In genomic region chr21:29074007-29074376, GRCh38 we compare ENCODE assay signal across 6 cellular contexts. TPM values are rescaled to one million over a fixed set of nuclear protein-coding genes. Genes with fewer than 3 reads are reported as not detected.
A peak's percentile ranks its signal among the peaks of the same experiment; 100 is the strongest.
DNase-seq lines count a peak whose midpoint lies in the region; ATAC-seq and TF ChIP-seq lines count a peak whose summit lies in the region.

No MANE protein-coding gene starts in this region.

- H3K36me3 ChIP-seq in GM23248 (ENCODE audit: low read depth), result peaks cover 11% of the 10 kb centered on the region
- H3K36me3 ChIP-seq in lower lobe of right lung, result peaks cover 16% of the 10 kb centered on the region

- peaks cover 19% of the 10 kb centered on the region for H3K36me3 Mint-ChIP-seq in activated CD4-positive, alpha-beta memory T cell treated with anti-CD3 and anti-CD28 coated beads for 36 hours

- H4K20me1 ChIP-seq in GM23248 (ENCODE audit: insufficient read depth), result peaks cover 20% of the 10 kb centered on the region

- TF ChIP-seq CTCF in 22Rv1 (IDR thresholded peaks at IDR 0.05), result no peak
- TF ChIP-seq CTCF in lower lobe of right lung (IDR thresholded peaks at IDR 0.05), result no peak

- H3K9me3 Mint-ChIP-seq in activated CD4-positive, alpha-beta memory T cell treated with anti-CD3 and anti-CD28 coated beads for 36 hours, result no peaks in the 10 kb centered on the region

- POLR2A ChIA-PET in activated CD4-positive, alpha-beta memory T cell treated with anti-CD3 and anti-CD28 coated beads for 36 hours (lab: Charles Lee), result interaction anchor here (0.6 to 1.6 kb wide), 12 partner anchors 8 to 297 kb away, joined by 3 to 20 read pairs (median 3); partner anchors contain the start of genes LTN1, RWDD2B and USP16

- in situ Hi-C loops in GM23248 (cut with MboI), result no loop called here

- peaks cover 54% of the 10 kb centered on the region for H3K4me1 Mint-ChIP-seq in activated CD4-positive, alpha-beta memory T cell treated with anti-CD3 and anti-CD28 coated beads for 36 hours (ENCODE audit: low read depth)

- intact Hi-C loops in activated CD4-positive, alpha-beta memory T cell treated with anti-CD3 and anti-CD28 coated beads for 36 hours (cut with micrococcal nuclease), result loop anchor here (5.0 kb wide), 1 partner anchor 242 kb away; no protein-coding TSS in a partner anchor
- intact Hi-C loops in lower lobe of right lung (cut with DNase I), result no loop called here

- H3K79me2 ChIP-seq in GM23248 (ENCODE audit: insufficient read depth), result peaks cover 44% of the 10 kb centered on the region

- H3F3A ChIP-seq in GM23248 (ENCODE audit: insufficient read depth), result peaks cover 13% of the 10 kb centered on the region

- H3K4me3 ChIP-seq in GM23248 (peak overlapping the region; percentile 97), lower lobe of right lung (peak overlapping the region; percentile 93)

- 7% methylated on average over 9 of the region's 9 CpGs for WGBS in GM23248 (ENCODE audit: low coverage in 1 of 2, low lambda C conversion rate in 2 of 2, missing lambda C conversion rate in 2 of 2), 2 experiments

- H3K9ac ChIP-seq in GM23248, result peak overlapping the region; percentile 98

- H3K9me3 ChIP-seq in GM23248 (ENCODE audit: low read depth) (no peaks in the 10 kb centered on the region), lower lobe of right lung (no peaks in the 10 kb centered on the region)

- peak overlapping the region; percentile 96 for H3K4me3 Mint-ChIP-seq in activated CD4-positive, alpha-beta memory T cell treated with anti-CD3 and anti-CD28 coated beads for 36 hours

- no peak for DNase-seq in GM23248
- DNase-seq in activated CD4-positive, alpha-beta memory T cell treated with anti-CD3 and anti-CD28 coated beads for 36 hours, result no peak
- DNase-seq in lower lobe of right lung, result no peak
- DNase-seq in GDM1 (lab: John Stamatoyannopoulos, UW), result no peak
- DNase-seq in pons (ENCODE audit: low spot score), result no peak

- H3K27ac Mint-ChIP-seq in activated CD4-positive, alpha-beta memory T cell treated with anti-CD3 and anti-CD28 coated beads for 36 hours, result peak overlapping the region; percentile 97

- H3K27me3 ChIP-seq in GM23248 (replicated peaks; ENCODE audit: insufficient read depth), result no peaks in the 10 kb centered on the region
- no peaks in the 10 kb centered on the region for H3K27me3 ChIP-seq in lower lobe of right lung (ENCODE audit: low read depth)

- peak; percentile 33 to 35 for ATAC-seq in lower lobe of right lung

- H2AFZ ChIP-seq in GM23248, result peak overlapping the region; percentile 97

- no peaks in the 10 kb centered on the region for H3K9me2 ChIP-seq in GM23248 (ENCODE audit: insufficient read depth)

- H3K27ac ChIP-seq in 22Rv1 (peak overlapping the region; percentile 87), GM23248 (peak overlapping the region; percentile 84), lower lobe of right lung (peak overlapping the region; percentile 89)

- CTCF ChIA-PET in activated CD4-positive, alpha-beta memory T cell treated with anti-CD3 and anti-CD28 coated beads for 36 hours (lab: Charles Lee), result interaction anchor here (1.1 to 2.5 kb wide), 7 partner anchors 14 to 298 kb away, joined by 3 to 11 read pairs (median 5); partner anchors contain the start of genes BACH1, LTN1 and USP16

- H3K4me1 ChIP-seq in GM23248 (ENCODE audit: insufficient read depth), result peaks cover 25% of the 10 kb centered on the region
- peaks cover 29% of the 10 kb centered on the region for H3K4me1 ChIP-seq in lower lobe of right lung

- H3K27me3 Mint-ChIP-seq in activated CD4-positive, alpha-beta memory T cell treated with anti-CD3 and anti-CD28 coated beads for 36 hours, result no peaks in the 10 kb centered on the region

- H3K4me2 ChIP-seq in GM23248 (ENCODE audit: unreplicated experiment), result peak overlapping the region; percentile 91

RNA-seq across cellular contexts. Expression of gene CCT8, which starts 0.5 kb away (rescaled TPM):
- total RNA-seq in GM23248 (2014; rRNA removed; shearing (Covaris generic)), result 148 and 151 TPM in 2 replicates
- 153 and 154 TPM in 2 replicates for polyA plus RNA-seq in GM23248 (2016; fragmentation: Nextera tagmentation; extraction: Ambion mirVana)
- 100 to 1,000 TPM; 431 to 435 TPM for total RNA-seq in activated CD4-positive, alpha-beta memory T cell treated with anti-CD3 and anti-CD28 coated beads for 36 hours
- 111 TPM for total RNA-seq in lower lobe of right lung

RNA-seq across cellular contexts. Expression of gene USP16, which starts 49.5 kb away (rescaled TPM):
- total RNA-seq in GM23248 (2014; rRNA removed; shearing (Covaris generic)), result 30.2 and 33.5 TPM in 2 replicates
- polyA plus RNA-seq in GM23248 (2016; fragmentation: Nextera tagmentation; extraction: Ambion mirVana), result 36.8 and 46.8 TPM in 2 replicates
- 10 to 100 TPM; 39.3 to 42.1 TPM for total RNA-seq in activated CD4-positive, alpha-beta memory T cell treated with anti-CD3 and anti-CD28 coated beads for 36 hours
- 33.4 TPM for total RNA-seq in lower lobe of right lung

RNA-seq across cellular contexts. Expression of gene RWDD2B, which starts 54.8 kb away (rescaled TPM):
- total RNA-seq in GM23248 (2014; rRNA removed; shearing (Covaris generic)), result 15.9 and 16.0 TPM in 2 replicates
- polyA plus RNA-seq in GM23248 (2016; fragmentation: Nextera tagmentation; extraction: Ambion mirVana), result 30.8 and 32.5 TPM in 2 replicates
- total RNA-seq in activated CD4-positive, alpha-beta memory T cell treated with anti-CD3 and anti-CD28 coated beads for 36 hours, result 10 to 100 TPM; 14.4 to 16.2 TPM
- total RNA-seq in lower lobe of right lung, result 10.8 TPM

RNA-seq across cellular contexts. Expression of gene MAP3K7CL, which starts 56.5 kb away (rescaled TPM):
- 14.8 and 18.5 TPM in 2 replicates for total RNA-seq in GM23248 (2014; rRNA removed; shearing (Covaris generic))
- polyA plus RNA-seq in GM23248 (2016; fragmentation: Nextera tagmentation; extraction: Ambion mirVana), result 30.0 and 34.3 TPM in 2 replicates
- 1 to 10 TPM; 4.8 to 5.7 TPM for total RNA-seq in activated CD4-positive, alpha-beta memory T cell treated with anti-CD3 and anti-CD28 coated beads for 36 hours
- total RNA-seq in lower lobe of right lung, result 8.3 TPM
